ENCODE assay signal across 16 cellular contexts in the genomic region with DNA sequence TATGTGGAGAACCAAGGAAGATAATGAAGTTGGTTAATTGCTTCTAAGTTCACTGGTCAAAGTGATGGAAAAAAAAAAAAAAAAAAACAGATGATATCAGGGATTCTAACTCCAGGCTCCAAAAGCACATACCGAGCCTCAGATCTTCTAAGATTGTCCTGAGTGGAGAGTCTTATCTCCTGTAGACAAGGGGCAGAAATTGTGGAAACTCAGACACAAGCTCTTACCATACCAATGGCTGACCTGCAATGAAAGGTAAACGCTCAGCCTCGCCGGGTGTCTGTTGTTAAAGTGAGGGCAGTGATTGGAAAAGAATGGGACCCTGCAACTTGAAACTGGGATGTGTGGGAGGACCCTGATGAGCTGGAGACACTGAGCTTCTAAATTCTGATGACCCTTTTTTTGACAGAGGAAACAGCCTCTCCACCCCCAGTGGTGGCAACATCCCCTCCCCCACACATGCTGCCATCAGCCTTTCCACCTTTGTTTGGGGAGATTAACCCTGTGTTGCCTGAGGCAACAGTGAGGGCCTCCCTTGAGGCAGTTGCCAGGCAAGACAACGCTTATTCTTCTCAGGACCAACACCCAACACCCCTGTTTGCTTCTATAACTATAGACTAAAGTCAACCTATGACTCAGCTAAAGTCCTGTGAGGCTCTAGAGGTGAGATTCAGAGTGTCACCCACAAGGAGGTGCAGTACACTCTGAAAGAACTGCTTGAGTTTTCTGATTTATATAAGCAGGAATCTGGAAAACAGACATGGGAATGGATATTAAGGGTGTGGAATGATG.
DNase-seq lines count a peak whose midpoint lies in the region; ATAC-seq, FAIRE-seq and TF ChIP-seq lines count a peak whose summit lies in the region.
"Had no signal": no experiment of that assay in that cellular context is flagged by ENCODE, and none has a peak within 500 bp of the region (broad histone marks: within the 10 kb centered on the region; RNA-seq: fewer than 3 reads in every experiment).

No MANE protein-coding gene starts in this region.

- BruUV-seq in HCT116 (replicated peaks; lab: Mats Ljungman, UMichigan): no TSS peak
- BruUV-seq in OCI-LY7 (replicated peaks; lab: Mats Ljungman, UMichigan): no TSS peak

- H3K9me3 Mint-ChIP-seq in activated naive CD4-positive, alpha-beta T cell treated with anti-CD3 and anti-CD28 coated beads for 36 hours: no peaks in the 10 kb centered on the region

- H3K27ac ChIP-seq in A549: peak overlapping the region; percentile 38 to 59; a peak in 5 of 6 replicates
- no peak overlapping the region for H3K27ac ChIP-seq in HCT116 (ENCODE audit: low read depth, low read length)
- no peak overlapping the region for H3K27ac ChIP-seq in hepatocyte
- no peak overlapping the region for H3K27ac ChIP-seq in OCI-LY7 (ENCODE audit: low read depth, low read length, poor library complexity, severe bottlenecking)
- no peak overlapping the region for H3K27ac ChIP-seq in stomach
- H3K27ac ChIP-seq: cardiac muscle cell, KMS-11 had no signal

- no peaks in the 10 kb centered on the region for H3K36me3 Mint-ChIP-seq in activated naive CD4-positive, alpha-beta T cell treated with anti-CD3 and anti-CD28 coated beads for 36 hours (ENCODE audit: low read depth)

- CTCF ChIA-PET in A549 (lab: Yijun Ruan, JAX): interaction anchor here (1.2 to 1.5 kb wide), 2 partner anchors 12 to 89 kb away, joined by 3 to 4 read pairs; no protein-coding TSS in a partner anchor
- CTCF ChIA-PET in HCT116 (lab: Charles Lee): interaction anchor here (0.8 kb wide), 1 partner anchor 227 kb away, joined by 4 read pairs; no protein-coding TSS in a partner anchor
- CTCF ChIA-PET in OCI-LY7 (lab: Charles Lee; ENCODE audit: unreplicated experiment): no interaction called here
- CTCF ChIA-PET in activated naive CD4-positive, alpha-beta T cell treated with anti-CD3 and anti-CD28 coated beads for 36 hours (lab: Charles Lee): no interaction called here

- H3K27me3 ChIP-seq in HCT116 (ENCODE audit: insufficient read depth, low read length) (no peaks in the 10 kb centered on the region), hepatocyte (no peaks in the 10 kb centered on the region), stomach (no peaks in the 10 kb centered on the region)
- H3K27me3 ChIP-seq: cardiac muscle cell had no signal

- H3K9me3 ChIP-seq in A549 (peaks cover 4% of the 10 kb centered on the region; the same call in 1 of the 3 replicates), HCT116 (ENCODE audit: control insufficient read depth in 1 of 2, insufficient read depth in 1 of 2, low read depth in 1 of 2, low read length in 2 of 2) (no peaks in the 10 kb centered on the region), hepatocyte (ENCODE audit: low read depth) (no peaks in the 10 kb centered on the region), OCI-LY7 (ENCODE audit: low read length) (no peaks in the 10 kb centered on the region), stomach (no peaks in the 10 kb centered on the region)

- intact Hi-C loops in HCT116 (cut with micrococcal nuclease): no loop called here
- intact Hi-C loops in OCI-LY7 (cut with micrococcal nuclease; ENCODE audit: unreplicated experiment): no loop called here
- intact Hi-C loops in stomach (cut with DNase I; ENCODE audit: low total_unique reads): no loop called here
- intact Hi-C loops in activated naive CD4-positive, alpha-beta T cell treated with anti-CD3 and anti-CD28 coated beads for 36 hours (cut with micrococcal nuclease): no loop called here

- 54% methylated on average over 2 of the region's 5 CpGs for WGBS in A549 (ENCODE audit: missing lambda C conversion rate)
- WGBS in hepatocyte (ENCODE audit: low lambda C conversion rate, missing lambda C conversion rate): 53% methylated on average over 5 of the region's 5 CpGs
- 56 to 73% (median 68%) methylated on average over 5 of the region's 5 CpGs for WGBS in stomach, 5 donors

- no peaks in the 10 kb centered on the region for H3K4me1 Mint-ChIP-seq in activated naive CD4-positive, alpha-beta T cell treated with anti-CD3 and anti-CD28 coated beads for 36 hours (ENCODE audit: low read depth)

- FAIRE-seq in A549 (lab: Jason Lieb, UNC): no peak
- FAIRE-seq: endothelial cell of umbilical vein, GM12878 had no signal

- POLR2A ChIA-PET in A549 (lab: Yijun Ruan, JAX) (no interaction called here), HCT116 (lab: Charles Lee) (no interaction called here), OCI-LY7 (lab: Charles Lee) (no interaction called here)

- peaks cover 15% of the 10 kb centered on the region for H3K27me3 Mint-ChIP-seq in activated naive CD4-positive, alpha-beta T cell treated with anti-CD3 and anti-CD28 coated beads for 36 hours (ENCODE audit: low read depth)

- H3K4me3 ChIP-seq in A549: no peak overlapping the region
- no peak overlapping the region for H3K4me3 ChIP-seq in HCT116 (replicated peaks in 1 of 2; ENCODE audit: low read depth in 1 of 2, low read length in 2 of 2)
- H3K4me3 ChIP-seq in hepatocyte: no peak overlapping the region
- no peak overlapping the region for H3K4me3 ChIP-seq in OCI-LY7 (ENCODE audit: low read depth, low read length, poor library complexity, severe bottlenecking)
- H3K4me3 ChIP-seq in stomach: no peak overlapping the region
- H3K4me3 ChIP-seq: cardiac muscle cell, GM12878 had no signal

- ATAC-seq in A549: peak in 1 of 2 experiments; percentile 74; a peak in 3 of 6 replicates
- peak; percentile 69; the same call in 1 of the 2 replicates for ATAC-seq in HCT116
- ATAC-seq: GM12878 had no signal

- H3K4me1 ChIP-seq in A549 (peaks cover 8% of the 10 kb centered on the region; the same call in 1 of the 3 replicates), HCT116 (ENCODE audit: control insufficient read depth in 1 of 2, insufficient read depth in 2 of 2, low read length in 2 of 2) (peaks cover 0 to 6% of the 10 kb centered on the region in 2 experiments; a peak in 1 of 4 replicates), hepatocyte (ENCODE audit: insufficient read depth) (no peaks in the 10 kb centered on the region), OCI-LY7 (ENCODE audit: insufficient read depth, low read length, poor library complexity, severe bottlenecking) (no peaks in the 10 kb centered on the region), stomach (no peaks in the 10 kb centered on the region)

- no peaks in the 10 kb centered on the region for H3K36me3 ChIP-seq in HCT116 (ENCODE audit: control insufficient read depth in 1 of 2, insufficient read depth in 2 of 2, low read length in 2 of 2)
- H3K36me3 ChIP-seq in hepatocyte (replicated peaks; ENCODE audit: insufficient read depth, low read depth): no peaks in the 10 kb centered on the region
- H3K36me3 ChIP-seq in OCI-LY7 (ENCODE audit: insufficient read depth, low read length): no peaks in the 10 kb centered on the region
- no peaks in the 10 kb centered on the region for H3K36me3 ChIP-seq in stomach
- H3K36me3 ChIP-seq: cardiac muscle cell had no signal

- H3K9me2 ChIP-seq in HCT116 (ENCODE audit: insufficient read depth) (no peaks in the 10 kb centered on the region), hepatocyte (replicated peaks; ENCODE audit: insufficient read depth) (no peaks in the 10 kb centered on the region), OCI-LY7 (ENCODE audit: insufficient read depth, low read length) (no peaks in the 10 kb centered on the region)

- no peak for TF ChIP-seq EP300 in A549 (IDR thresholded peaks at IDR 0.05)
- TF ChIP-seq EP300 in stomach (IDR thresholded peaks at IDR 0.05): no peak

- TF ChIP-seq RAD21 in A549 (conservative IDR thresholded peaks at IDR 0.05 in 1 of 2, IDR thresholded peaks at IDR 0.05 in 1 of 2) (0 out of 5 replicates have a peak, but pooled peaks of 1 of the 2 experiments have one; percentile 19), HCT116 (IDR thresholded peaks at IDR 0.05; ENCODE audit: low read depth) (peak; percentile 57)

- H3K79me2 ChIP-seq in HCT116 (ENCODE audit: insufficient read depth, low read length) (no peaks in the 10 kb centered on the region), hepatocyte (no peaks in the 10 kb centered on the region), OCI-LY7 (ENCODE audit: insufficient read depth, low read depth, low read length) (no peaks in the 10 kb centered on the region)

- no peak for TF ChIP-seq POLR2A in A549 (IDR thresholded peaks at IDR 0.05; ENCODE audit: low read length)
- no peak for TF ChIP-seq POLR2A in HCT116 (IDR thresholded peaks at IDR 0.05; ENCODE audit: borderline replicate concordance, extremely low read depth, insufficient read depth, insufficient read length)
- no peak for TF ChIP-seq POLR2A in stomach (IDR thresholded peaks at IDR 0.05)

- TF ChIP-seq CTCF in A549 (IDR thresholded peaks at IDR 0.05) (no peak), HCT116 (IDR thresholded peaks at IDR 0.05 in 2 of 3, conservative IDR thresholded peaks at IDR 0.05 in 1 of 3; ENCODE audit: borderline replicate concordance in 1 of 3, insufficient read depth in 1 of 3, low read depth in 2 of 3, low read length in 2 of 3) (peak; percentile 23 to 30 (median 27); a peak in 3 of 6 replicates), hepatocyte (IDR thresholded peaks at IDR 0.05; ENCODE audit: poor library complexity) (peak; percentile 24), OCI-LY7 (conservative IDR thresholded peaks at IDR 0.05; ENCODE audit: low read length) (no peak), stomach (IDR thresholded peaks at IDR 0.05) (no peak)

- RAD21 ChIA-PET in HCT116 (lab: Charles Lee; ENCODE audit: low non-redundant PET in 1 of 2, low total read pairs in 2 of 2, uncharacterized antibody in 2 of 2, unreplicated experiment in 2 of 2): no interaction called here

- H3K27ac Mint-ChIP-seq in activated naive CD4-positive, alpha-beta T cell treated with anti-CD3 and anti-CD28 coated beads for 36 hours: no peak overlapping the region

- H2AFZ ChIP-seq in HCT116 (ENCODE audit: low read depth, low read length, poor library complexity, severe bottlenecking): no peak overlapping the region
- no peak overlapping the region for H2AFZ ChIP-seq in hepatocyte
- H2AFZ ChIP-seq in OCI-LY7 (ENCODE audit: low read length): no peak overlapping the region

- H4K20me1 ChIP-seq in HCT116 (ENCODE audit: insufficient read depth) (no peaks in the 10 kb centered on the region), hepatocyte (ENCODE audit: insufficient read depth, poor library complexity, severe bottlenecking) (no peaks in the 10 kb centered on the region), OCI-LY7 (ENCODE audit: insufficient read depth, low read length) (no peaks in the 10 kb centered on the region)

- no peak overlapping the region for H3K4me3 Mint-ChIP-seq in activated naive CD4-positive, alpha-beta T cell treated with anti-CD3 and anti-CD28 coated beads for 36 hours

- no peak overlapping the region for H3K9ac ChIP-seq in HCT116 (ENCODE audit: low read length)
- H3K9ac ChIP-seq: KMS-11 had no signal

- peak overlapping the region; percentile 23; the same call in 1 of the 3 replicates for H3K4me2 ChIP-seq in A549
- no peak overlapping the region; the same call in 1 of the 2 replicates for H3K4me2 ChIP-seq in HCT116 (ENCODE audit: low read length)
- no peak overlapping the region for H3K4me2 ChIP-seq in hepatocyte
- H3K4me2 ChIP-seq in OCI-LY7 (ENCODE audit: low read length): no peak overlapping the region
- H3K4me2 ChIP-seq: KMS-11 had no signal

- DNase-seq in A549 (ENCODE audit: low read depth in 1 of 2, low spot score in 1 of 2) (peak in 1 of 2 experiments; percentile 50), HCT116 (ENCODE audit: low read depth, low spot score) (peak; percentile 4), amniotic epithelial cell (ENCODE audit: low read depth) (peak; percentile 74), hepatocyte (ENCODE audit: low spot score) (peak; percentile 29), OCI-LY7 (ENCODE audit: low spot score) (no peak), dermis blood vessel endothelial cell (no peak), stomach (no peak)
- DNase-seq in activated naive CD4-positive, alpha-beta T cell treated with anti-CD3 and anti-CD28 coated beads for 36 hours: no peak
- DNase-seq: activated CD4-positive, alpha-beta T cell treated with anti-CD3 and anti-CD28 coated beads, Interleukin-2, amount 50 U/mL, for 1 hour; stimulated activated CD4-positive, alpha-beta T cell treated with anti-CD3 and anti-CD28 coated beads, Interleukin-4, amount 100 ng/mL, for 1 hour; stimulated activated naive CD4-positive, alpha-beta T cell; T-helper 1 cell had no signal

Comparison
In these comparisons a context has a peak if more than half of its experiments do, and no peak if none do; other contexts are left out.
1. DNase-seq: peak in HCT116 (single experiment), amniotic epithelial cell (single experiment) and hepatocyte (single experiment); none in OCI-LY7 (single experiment), dermis blood vessel endothelial cell (single experiment), stomach (single experiment) and activated naive CD4-positive, alpha-beta T cell treated with anti-CD3 and anti-CD28 coated beads for 36 hours (single experiment).
2. H3K27ac ChIP-seq: peak in A549 (2 of 2); none in HCT116 (single experiment), hepatocyte (single experiment), OCI-LY7 (single experiment) and stomach (0 of 5).
3. CTCF ChIP-seq: peak in HCT116 (3 of 3) and hepatocyte (single experiment); none in A549 (single experiment), OCI-LY7 (single experiment) and stomach (0 of 7).
4. CTCF ChIA-PET loops: an anchor here in A549 (1.2 to 1.5 kb wide) and HCT116 (0.8 kb wide); none called in OCI-LY7 and activated naive CD4-positive, alpha-beta T cell treated with anti-CD3 and anti-CD28 coated beads for 36 hours.